In the genomic region with DNA sequence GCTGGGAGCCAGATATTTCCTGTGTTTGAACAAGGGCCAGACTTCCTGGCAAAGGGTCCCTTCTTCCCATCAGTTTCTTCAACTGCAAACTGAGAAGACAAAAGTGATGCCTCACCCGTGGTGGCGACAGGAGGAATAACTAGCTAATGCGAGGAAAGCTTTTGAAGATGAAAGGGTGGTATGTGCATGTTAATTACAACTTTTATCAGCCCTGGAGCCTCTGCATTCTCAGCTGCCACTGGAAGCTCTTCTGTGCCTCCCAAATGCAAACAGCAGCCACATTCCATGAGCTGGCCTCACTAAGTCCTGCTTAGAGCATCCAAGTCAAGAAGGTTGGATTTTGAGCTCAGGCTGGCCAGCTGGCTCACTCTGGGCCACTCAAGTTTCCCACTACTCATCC, we compare ENCODE assay signal across 13 cellular contexts. TPM values are rescaled to one million over a fixed set of nuclear protein-coding genes. Genes with fewer than 3 reads are reported as not detected.
DNase-seq lines count a peak whose midpoint lies in the region; ATAC-seq and TF ChIP-seq lines count a peak whose summit lies in the region.
"Had no signal": no experiment of that assay in that cellular context is flagged by ENCODE, and none has a peak within 500 bp of the region (broad histone marks: within the 10 kb centered on the region; RNA-seq: fewer than 3 reads in every experiment).

No MANE protein-coding gene starts in this region.

- H3K27ac Mint-ChIP-seq in activated naive CD4-positive, alpha-beta T cell treated with anti-CD3 and anti-CD28 coated beads, Interleukin-2, amount 10 ng/mL, durations not matched to agents 7 days and 5 days: peak overlapping the region; percentile 20
- peak overlapping the region; percentile 70 to 100 for H3K27ac Mint-ChIP-seq in activated naive CD4-positive, alpha-beta T cell treated with anti-CD3 and anti-CD28 coated beads, Interleukin-2, amount 50 U/mL, for 72 hours
- H3K27ac Mint-ChIP-seq in memory B cell: peak overlapping the region; percentile 100

- DNase-seq in activated naive CD4-positive, alpha-beta T cell treated with anti-CD3 and anti-CD28 coated beads, Interleukin-2, amount 10 ng/mL, durations not matched to agents 7 days and 5 days: no peak
- no peak for DNase-seq in activated naive CD4-positive, alpha-beta T cell treated with anti-CD3 and anti-CD28 coated beads, Interleukin-2, amount 50 U/mL, for 16 hours
- no peak for DNase-seq in activated naive CD4-positive, alpha-beta T cell treated with anti-CD3 and anti-CD28 coated beads, Interleukin-2, amount 50 U/mL, for 72 hours (ENCODE audit: low spot score in 2 of 2)
- no peak for DNase-seq in memory B cell (ENCODE audit: low spot score in 2 of 2)
- DNase-seq in vagina (ENCODE audit: extremely low spot score in 2 of 2): no peak
- DNase-seq in esophagus muscularis mucosa (ENCODE audit: extremely low spot score): no peak
- no peak for DNase-seq in NCI-H1105 treated with DMSO at 0.1 percent for 48 hours (lab: John Stamatoyannopoulos, UW)
- DNase-seq in A673 (ENCODE audit: low spot score): no peak
- DNase-seq: activated CD4-positive, CD25-positive, alpha-beta regulatory T cell; activated T-cell treated with anti-CD3 and anti-CD28 coated beads, Interleukin-2, amount 50 U/mL, for 4 hours; central memory CD4-positive, alpha-beta T cell; NCI-H1436; upper lobe of right lung had no signal

- ATAC-seq in activated naive CD4-positive, alpha-beta T cell treated with anti-CD3 and anti-CD28 coated beads, Interleukin-2, amount 50 U/mL, for 72 hours: no peak
- ATAC-seq in memory B cell (ENCODE audit: low read depth): no peak
- ATAC-seq: activated T-cell treated with anti-CD3 and anti-CD28 coated beads, Interleukin-2, amount 50 U/mL, for 4 hours; upper lobe of right lung had no signal

- POLR2A ChIA-PET in A673 (lab: Charles Lee; ENCODE audit: low non-redundant PET): interaction anchor here (0.6 kb wide), 1 partner anchor 103 kb away, joined by 3 read pairs; no protein-coding TSS in a partner anchor

- no peak overlapping the region for H3K4me3 Mint-ChIP-seq in activated naive CD4-positive, alpha-beta T cell treated with anti-CD3 and anti-CD28 coated beads, Interleukin-2, amount 10 ng/mL, durations not matched to agents 7 days and 5 days
- H3K4me3 Mint-ChIP-seq in memory B cell: no peak overlapping the region

- H3K27me3 ChIP-seq in vagina: no peaks in the 10 kb centered on the region
- H3K27me3 ChIP-seq in esophagus muscularis mucosa: no peaks in the 10 kb centered on the region
- peaks cover 7% of the 10 kb centered on the region for H3K27me3 ChIP-seq in A673 (replicated peaks; ENCODE audit: insufficient read depth, low read depth, low read length, poor library complexity)
- H3K27me3 ChIP-seq: upper lobe of right lung had no signal

- CTCF ChIA-PET in activated naive CD4-positive, alpha-beta T cell treated with anti-CD3 and anti-CD28 coated beads, Interleukin-2, amount 10 ng/mL, durations not matched to agents 7 days and 5 days (lab: Charles Lee): interaction anchor here (1.3 to 3.0 kb wide), 5 partner anchors 9 to 153 kb away, joined by 3 to 21 read pairs (median 3); no protein-coding TSS in a partner anchor
- CTCF ChIA-PET in A673 (lab: Charles Lee): no interaction called here

- peaks cover 90% of the 10 kb centered on the region for H3K36me3 Mint-ChIP-seq in activated naive CD4-positive, alpha-beta T cell treated with anti-CD3 and anti-CD28 coated beads, Interleukin-2, amount 10 ng/mL, durations not matched to agents 7 days and 5 days
- H3K36me3 Mint-ChIP-seq in activated naive CD4-positive, alpha-beta T cell treated with anti-CD3 and anti-CD28 coated beads, Interleukin-2, amount 50 U/mL, for 72 hours: peaks cover 35 to 81% of the 10 kb centered on the region in 2 donors
- H3K36me3 Mint-ChIP-seq in memory B cell: peaks cover 38% of the 10 kb centered on the region

- H3K27ac ChIP-seq in vagina (peak overlapping the region; percentile 26), esophagus muscularis mucosa (replicated peaks in 1 of 4) (peak overlapping the region in 2 of 4 donors; percentile 16 to 40), A673 (ENCODE audit: low read depth, low read length, poor library complexity, severe bottlenecking) (no peak overlapping the region)
- H3K27ac ChIP-seq: upper lobe of right lung had no signal

- no TSS peak for BruUV-seq in A673 (replicated peaks; lab: Mats Ljungman, UMichigan)

- intact Hi-C loops in vagina (cut with DNase I): loop anchor here (10.0 kb wide), 1 partner anchor 57 kb away; no protein-coding TSS in a partner anchor
- intact Hi-C loops in esophagus muscularis mucosa (cut with DNase I): no loop called here
- intact Hi-C loops in A673 (cut with micrococcal nuclease; ENCODE audit: unreplicated experiment): no loop called here

- no peak for TF ChIP-seq EP300 in esophagus muscularis mucosa (IDR thresholded peaks at IDR 0.05)

- TF ChIP-seq POLR2A in vagina (IDR thresholded peaks at IDR 0.05) (no peak), esophagus muscularis mucosa (IDR thresholded peaks at IDR 0.05; ENCODE audit: low read depth) (no peak)

- TF ChIP-seq CTCF in vagina (IDR thresholded peaks at IDR 0.05) (no peak), esophagus muscularis mucosa (IDR thresholded peaks at IDR 0.05) (no peak), A673 (conservative IDR thresholded peaks at IDR 0.05; ENCODE audit: low read depth, low read length) (no peak)

- H3K9me3 ChIP-seq in vagina (no peaks in the 10 kb centered on the region), esophagus muscularis mucosa (no peaks in the 10 kb centered on the region), A673 (ENCODE audit: low read depth, low read length, poor library complexity, severe bottlenecking) (no peaks in the 10 kb centered on the region)
- H3K9me3 ChIP-seq: upper lobe of right lung had no signal

- H3K9me3 Mint-ChIP-seq in activated naive CD4-positive, alpha-beta T cell treated with anti-CD3 and anti-CD28 coated beads, Interleukin-2, amount 10 ng/mL, durations not matched to agents 7 days and 5 days: peaks cover 7% of the 10 kb centered on the region
- peaks cover 6 to 13% of the 10 kb centered on the region in 2 donors for H3K9me3 Mint-ChIP-seq in activated naive CD4-positive, alpha-beta T cell treated with anti-CD3 and anti-CD28 coated beads, Interleukin-2, amount 50 U/mL, for 72 hours
- no peaks in the 10 kb centered on the region for H3K9me3 Mint-ChIP-seq in memory B cell
- H3K9me3 Mint-ChIP-seq: activated T-cell treated with anti-CD3 and anti-CD28 coated beads, Interleukin-2, amount 50 U/mL, for 4 hours had no signal

- WGBS in esophagus muscularis mucosa: 64% methylated on average over 3 of the region's 3 CpGs

- H3K4me3 ChIP-seq in vagina (no peak overlapping the region), esophagus muscularis mucosa (no peak overlapping the region), A673 (ENCODE audit: low read depth, low read length, poor library complexity, severe bottlenecking) (no peak overlapping the region)
- H3K4me3 ChIP-seq: upper lobe of right lung had no signal

- peaks cover 97% of the 10 kb centered on the region for H3K4me1 Mint-ChIP-seq in activated naive CD4-positive, alpha-beta T cell treated with anti-CD3 and anti-CD28 coated beads, Interleukin-2, amount 10 ng/mL, durations not matched to agents 7 days and 5 days
- H3K4me1 Mint-ChIP-seq in memory B cell: peaks cover 59% of the 10 kb centered on the region

- H3K27me3 Mint-ChIP-seq in activated naive CD4-positive, alpha-beta T cell treated with anti-CD3 and anti-CD28 coated beads, Interleukin-2, amount 10 ng/mL, durations not matched to agents 7 days and 5 days: no peaks in the 10 kb centered on the region
- no peaks in the 10 kb centered on the region for H3K27me3 Mint-ChIP-seq in memory B cell

- H3K4me1 ChIP-seq in vagina (peaks cover 97% of the 10 kb centered on the region), esophagus muscularis mucosa (peaks cover 12 to 93% (median 60%) of the 10 kb centered on the region in 4 donors), A673 (ENCODE audit: insufficient read depth, low read length, poor library complexity, severe bottlenecking) (no peaks in the 10 kb centered on the region)

- H3K36me3 ChIP-seq in vagina (peaks cover 0 to 5% of the 10 kb centered on the region in 2 donors), esophagus muscularis mucosa (peaks cover 0 to 3% (median 0%) of the 10 kb centered on the region in 4 donors), A673 (ENCODE audit: insufficient read depth, low read length, poor library complexity, severe bottlenecking) (no peaks in the 10 kb centered on the region)

RNA-seq across cellular contexts. Expression of a gene that starts 12.9 kb away (rescaled TPM):
- total RNA-seq in activated naive CD4-positive, alpha-beta T cell treated with anti-CD3 and anti-CD28 coated beads, Interleukin-2, amount 50 U/mL, for 72 hours: 100 to 1,000 TPM; 321 to 381 TPM
- 869 TPM for total RNA-seq in vagina
- 100 to 1,000 TPM; 212 to 292 (median 275) TPM for total RNA-seq in esophagus muscularis mucosa
- 13.1 and 15.9 TPM in 2 replicates for total RNA-seq in A673 (2021)

Comparison
In these comparisons a context has a peak if more than half of its experiments do, and no peak if none do; other contexts are left out.
1. H3K27ac Mint-ChIP-seq: peak in every context shown above with its lines; median percentile 100 in memory B cell; 85 in activated naive CD4-positive, alpha-beta T cell treated with anti-CD3 and anti-CD28 coated beads, Interleukin-2, amount 50 U/mL, for 72 hours; 20 in activated naive CD4-positive, alpha-beta T cell treated with anti-CD3 and anti-CD28 coated beads, Interleukin-2, amount 10 ng/mL, durations not matched to agents 7 days and 5 days.
2. RNA of a gene that starts 12.9 kb away (total RNA-seq): 869 TPM in vagina (single experiment), 321 to 381 TPM in activated naive CD4-positive, alpha-beta T cell treated with anti-CD3 and anti-CD28 coated beads, Interleukin-2, amount 50 U/mL, for 72 hours and 212 to 292 TPM in esophagus muscularis mucosa; 13.1 to 15.9 TPM in A673; every median in the first group is over 10 times any median in the second.